3 cellular contexts compared by ENCODE assay signal in genomic region chr20:53260591-53260990, GRCh38.
TF ChIP-seq lines count a peak whose summit lies in the region.

No MANE protein-coding gene starts in this region.

TF ChIP-seq in HepG2, 621 proteins besides CTCF, POLR2A, EP300 and RAD21:
- no peak for TF ChIP-seq GATAD2A (CRISPR knock-in tag; IDR thresholded peaks at IDR 0.05)
- peak; percentile 95 for TF ChIP-seq ZKSCAN1 (IDR thresholded peaks at IDR 0.05; ENCODE audit: low read length)
- no peak for TF ChIP-seq ZBTB14 (CRISPR knock-in tag; IDR thresholded peaks at IDR 0.05)

TF ChIP-seq in K562, 482 proteins besides CTCF, POLR2A, EP300 and RAD21:
- TF ChIP-seq TBP (optimal IDR thresholded peaks at IDR 0.05; ENCODE audit: low read depth, low read length) (no peak), ZKSCAN1 (IDR thresholded peaks at IDR 0.05; ENCODE audit: low read depth, low read length) (peak; percentile 97), ARNT (IDR thresholded peaks at IDR 0.05) (no peak), NFE2L1 (tag; IDR thresholded peaks at IDR 0.05; ENCODE audit: borderline replicate concordance, low read depth) (no peak), FOXP1 (CRISPR knock-in tag; IDR thresholded peaks at IDR 0.05) (no peak), DIDO1 (tag; IDR thresholded peaks at IDR 0.05; ENCODE audit: low read depth) (no peak)

TF ChIP-seq in neural cell, 6 proteins besides CTCF, POLR2A, EP300 and RAD21:
- TF ChIP-seq MXI1 (conservative IDR thresholded peaks at IDR 0.05; ENCODE audit: poor library complexity, severe bottlenecking) = no peak
- no peak for TF ChIP-seq POLR2AphosphoS5 (IDR thresholded peaks at IDR 0.05)
- no peak for TF ChIP-seq EZH2 (IDR thresholded peaks at IDR 0.05; ENCODE audit: borderline replicate concordance, insufficient read depth, low read length, poor library complexity, severe bottlenecking)
- TF ChIP-seq REST (IDR thresholded peaks at IDR 0.05; ENCODE audit: borderline replicate concordance) = no peak
- TF ChIP-seq SMC3 (conservative IDR thresholded peaks at IDR 0.05; ENCODE audit: poor library complexity) = no peak
- no peak for TF ChIP-seq TAF1 (IDR thresholded peaks at IDR 0.05; ENCODE audit: low read depth)
